ENCODE assay signal across 22 cellular contexts in genomic region chrX:52511126-52511525, GRCh38. TPM values are rescaled to one million over a fixed set of nuclear protein-coding genes. Genes with fewer than 3 reads are reported as not detected.
"Had no signal": no experiment of that assay in that cellular context is flagged by ENCODE, and none has a peak within 500 bp of the region (broad histone marks: within the 10 kb centered on the region; RNA-seq: fewer than 3 reads in every experiment).

No MANE protein-coding gene starts in this region.

RNA-seq across cellular contexts. Expression of gene XAGE1B, which starts 5.7 kb away (rescaled TPM):
- total RNA-seq: kidney; kidney epithelial cell; left cardiac atrium; left colon; left lobe of liver; left ventricle myocardium inferior; left ventricle myocardium superior; liver; lower lobe of right lung; lung microvascular endothelial cell; mammary epithelial cell; mesenteric fat pad; mesothelial cell of epicardium; mononuclear cell; mucosa of descending colon; mucosa of gallbladder; myocyte; naive thymus-derived CD4-positive, alpha-beta T cell; naive thymus-derived CD8-positive, alpha-beta T cell had no signal
- polyA plus RNA-seq: immature natural killer cell; keratinocyte; liver; mammary epithelial cell; naive thymus-derived CD4-positive, alpha-beta T cell; naive thymus-derived CD8-positive, alpha-beta T cell had no signal

RNA-seq across cellular contexts. Expression of gene XAGE1A, which starts 15.5 kb away (rescaled TPM):
- total RNA-seq: kidney; kidney epithelial cell; left cardiac atrium; left colon; left lobe of liver; left lung; left ventricle myocardium inferior; left ventricle myocardium superior; liver; lower lobe of right lung; lung microvascular endothelial cell; mammary epithelial cell; mesenteric fat pad; mesothelial cell of epicardium; mononuclear cell; mucosa of descending colon; mucosa of gallbladder; myocyte; naive thymus-derived CD4-positive, alpha-beta T cell; naive thymus-derived CD8-positive, alpha-beta T cell had no signal
- polyA plus RNA-seq: immature natural killer cell; keratinocyte; liver; mammary epithelial cell; naive thymus-derived CD4-positive, alpha-beta T cell; naive thymus-derived CD8-positive, alpha-beta T cell had no signal
